Comparison of ENCODE assay signal across 8 cellular contexts in the genomic region with DNA sequence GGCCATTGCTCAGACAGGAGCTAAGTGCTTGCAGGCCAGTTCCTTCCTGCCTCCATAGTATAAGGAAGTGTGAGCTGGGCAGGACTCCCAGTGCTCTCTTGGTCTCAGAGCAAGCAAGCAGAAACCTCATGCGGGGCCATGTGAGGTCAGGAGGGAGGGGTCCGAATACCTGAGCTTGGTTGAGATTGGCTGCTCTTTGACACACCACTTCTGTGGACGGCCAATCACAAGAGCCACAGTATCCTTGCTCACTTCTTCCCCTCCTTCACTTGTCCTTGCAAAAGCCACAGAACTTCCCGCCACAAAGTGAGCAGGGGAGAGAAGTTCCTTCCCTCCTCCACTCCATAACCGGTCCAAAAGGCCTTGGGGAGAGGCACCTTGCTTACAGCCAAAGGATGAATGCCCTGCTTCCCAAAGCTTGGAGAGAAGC. TPM values are rescaled to one million over a fixed set of nuclear protein-coding genes. Genes with fewer than 3 reads are reported as not detected.
DNase-seq lines count a peak whose midpoint lies in the region; ATAC-seq and TF ChIP-seq lines count a peak whose summit lies in the region.

No MANE protein-coding gene starts in this region.

- no TSS peak for BruUV-seq in Caco-2 (replicated peaks; lab: Mats Ljungman, UMichigan)

- H3K4me1 ChIP-seq in Caco-2 (no peaks in the 10 kb centered on the region), upper lobe of left lung (peaks cover 39 to 45% (median 42%) of the 10 kb centered on the region in 4 donors)

- intact Hi-C loops in Caco-2 (cut with micrococcal nuclease; ENCODE audit: unreplicated experiment): no loop called here

- CTCF ChIA-PET in Caco-2 (lab: Charles Lee): no interaction called here

- 17 to 32% methylated on average over 2 to 5 of the region's 5 CpGs for WGBS in upper lobe of left lung, 2 donors

- H3K9me3 ChIP-seq in Caco-2: no peaks in the 10 kb centered on the region
- H3K9me3 ChIP-seq in upper lobe of left lung: no peaks in the 10 kb centered on the region

- H3K4me3 ChIP-seq in Caco-2 (ENCODE audit: low read depth, low read length) (no peak overlapping the region), upper lobe of left lung (no peak overlapping the region)

- TF ChIP-seq EP300 in upper lobe of left lung (IDR thresholded peaks at IDR 0.05): peak in 2 of 4 donors; percentile 73 to 83

- H3K36me3 ChIP-seq in Caco-2 (ENCODE audit: control insufficient read depth, insufficient read depth, low read length): no peaks in the 10 kb centered on the region
- no peaks in the 10 kb centered on the region for H3K36me3 ChIP-seq in upper lobe of left lung

- POLR2A ChIA-PET in Caco-2 (lab: Charles Lee): no interaction called here

- TF ChIP-seq CTCF in Caco-2 (IDR thresholded peaks at IDR 0.05; ENCODE audit: insufficient read depth in 1 of 2, low read depth in 1 of 2, low read length in 1 of 2, severe bottlenecking in 1 of 2, unreplicated experiment in 1 of 2): no peak
- TF ChIP-seq CTCF in upper lobe of left lung (IDR thresholded peaks at IDR 0.05): no peak

- H3K27me3 ChIP-seq in Caco-2 (replicated peaks; ENCODE audit: control insufficient read depth, insufficient read depth, low read length): no peaks in the 10 kb centered on the region
- no peaks in the 10 kb centered on the region for H3K27me3 ChIP-seq in upper lobe of left lung

- peak; percentile 10 to 58 for DNase-seq in Caco-2
- DNase-seq in activated naive CD8-positive, alpha-beta T cell treated with anti-CD3 and anti-CD28 coated beads for 36 hours: no peak
- peak; percentile 16 to 17 for DNase-seq in hippocampal formation (lab: John Stamatoyannopoulos, UW)
- DNase-seq in upper lobe of left lung: peak in 1 of 2 donors; percentile 98
- DNase-seq in stimulated activated CD4-positive, alpha-beta T cell treated with anti-CD3 and anti-CD28 coated beads, Interleukin-15, amount 100 ng/mL, for 24 hours: no peak
- no peak for DNase-seq in NCI-H510A treated with DMSO at 0.1 percent for 48 hours (lab: John Stamatoyannopoulos, UW)

- H3K36me3 Mint-ChIP-seq in Caco-2 (ENCODE audit: insufficient read depth, unreplicated experiment): no peaks in the 10 kb centered on the region
- H3K36me3 Mint-ChIP-seq in activated naive CD8-positive, alpha-beta T cell treated with anti-CD3 and anti-CD28 coated beads for 36 hours: no peaks in the 10 kb centered on the region

- H3K27ac ChIP-seq in upper lobe of left lung: peak overlapping the region; percentile 71 to 85 (median 76)

- no peaks in the 10 kb centered on the region for H3K27me3 Mint-ChIP-seq in Caco-2 (ENCODE audit: insufficient read depth, unreplicated experiment)
- H3K27me3 Mint-ChIP-seq in activated naive CD8-positive, alpha-beta T cell treated with anti-CD3 and anti-CD28 coated beads for 36 hours: no peaks in the 10 kb centered on the region

- H3K27ac Mint-ChIP-seq in Caco-2 (ENCODE audit: unreplicated experiment): no peak overlapping the region
- peak overlapping the region; percentile 48 for H3K27ac Mint-ChIP-seq in activated naive CD8-positive, alpha-beta T cell treated with anti-CD3 and anti-CD28 coated beads for 36 hours

- peak in 2 of 4 donors; percentile 20 to 68 for TF ChIP-seq POLR2A in upper lobe of left lung (IDR thresholded peaks at IDR 0.05)

- peak; percentile 95 for ATAC-seq in GM21381 (IDR thresholded peaks at IDR 0.05; ENCODE audit: unreplicated experiment)
- peak; percentile 95 for ATAC-seq in HG03571 (IDR thresholded peaks at IDR 0.05; ENCODE audit: unreplicated experiment)
- ATAC-seq in upper lobe of left lung (ENCODE audit: low FRiP score in 2 of 2): peak; percentile 88 to 90

- H3K4me3 Mint-ChIP-seq in Caco-2 (ENCODE audit: unreplicated experiment): no peak overlapping the region
- H3K4me3 Mint-ChIP-seq in activated naive CD8-positive, alpha-beta T cell treated with anti-CD3 and anti-CD28 coated beads for 36 hours: no peak overlapping the region

- H3K4me1 Mint-ChIP-seq in Caco-2 (ENCODE audit: low read depth, unreplicated experiment): no peaks in the 10 kb centered on the region
- H3K4me1 Mint-ChIP-seq in activated naive CD8-positive, alpha-beta T cell treated with anti-CD3 and anti-CD28 coated beads for 36 hours: peaks cover 33% of the 10 kb centered on the region

- no peaks in the 10 kb centered on the region for H3K9me3 Mint-ChIP-seq in Caco-2 (ENCODE audit: unreplicated experiment)
- no peaks in the 10 kb centered on the region for H3K9me3 Mint-ChIP-seq in activated naive CD8-positive, alpha-beta T cell treated with anti-CD3 and anti-CD28 coated beads for 36 hours

RNA-seq across cellular contexts. Expression of a gene that starts 56.7 kb away (rescaled TPM):
- total RNA-seq in Caco-2 (2022) (30.0 and 34.3 TPM in 2 replicates), upper lobe of left lung (10 to 100 TPM; 10.5 to 32.7 (median 24.6) TPM)
- total RNA-seq in activated naive CD8-positive, alpha-beta T cell treated with anti-CD3 and anti-CD28 coated beads for 36 hours: 100 to 1,000 TPM; 123 to 129 TPM

Comparison
In these comparisons a context has a peak if more than half of its experiments do, and no peak if none do; other contexts are left out.
1. DNase-seq: peak in Caco-2 (2 of 2) and hippocampal formation (2 of 2); none in activated naive CD8-positive, alpha-beta T cell treated with anti-CD3 and anti-CD28 coated beads for 36 hours (single experiment), stimulated activated CD4-positive, alpha-beta T cell treated with anti-CD3 and anti-CD28 coated beads, Interleukin-15, amount 100 ng/mL, for 24 hours (single experiment) and NCI-H510A treated with DMSO at 0.1 percent for 48 hours (single experiment).
2. Peak in every context shown above with its lines, with median percentiles within 50 percentile points of each other: ATAC-seq.